Comparison of ENCODE assay signal across 2 cellular contexts in genomic region chr1:25707280-25708016, GRCh38.
A peak's percentile ranks its signal among the peaks of the same experiment; 100 is the strongest.
TF ChIP-seq lines count a peak whose summit lies in the region.

No MANE protein-coding gene starts in this region.

TF ChIP-seq in IMR-90, 13 proteins besides CTCF, POLR2A, EP300 and RAD21:
- TF ChIP-seq FOS (IDR thresholded peaks at IDR 0.05; ENCODE audit: low read depth, low read length) (no peak), SMC3 (IDR thresholded peaks at IDR 0.05; ENCODE audit: low read depth, low read length) (no peak), RFX5 (IDR thresholded peaks at IDR 0.05; ENCODE audit: low read depth, low read length) (no peak), MAFK (IDR thresholded peaks at IDR 0.05; ENCODE audit: low read depth, low read length) (no peak), CHD1 (IDR thresholded peaks at IDR 0.05; ENCODE audit: low read depth, low read length) (no peak), NFE2L2 (IDR thresholded peaks at IDR 0.05; ENCODE audit: low read depth, low read length) (no peak), CEBPB (IDR thresholded peaks at IDR 0.05; ENCODE audit: low read depth, low read length) (no peak), RCOR1 (IDR thresholded peaks at IDR 0.05; ENCODE audit: insufficient replicate concordance, low read length) (no peak), MXI1 (IDR thresholded peaks at IDR 0.05; ENCODE audit: borderline replicate concordance, low read depth, low read length) (no peak), BHLHE40 (IDR thresholded peaks at IDR 0.05; ENCODE audit: low read depth, low read length) (no peak), MAZ (IDR thresholded peaks at IDR 0.05; ENCODE audit: borderline replicate concordance, low read depth, low read length) (no peak)
- TF ChIP-seq, protein P1, sequence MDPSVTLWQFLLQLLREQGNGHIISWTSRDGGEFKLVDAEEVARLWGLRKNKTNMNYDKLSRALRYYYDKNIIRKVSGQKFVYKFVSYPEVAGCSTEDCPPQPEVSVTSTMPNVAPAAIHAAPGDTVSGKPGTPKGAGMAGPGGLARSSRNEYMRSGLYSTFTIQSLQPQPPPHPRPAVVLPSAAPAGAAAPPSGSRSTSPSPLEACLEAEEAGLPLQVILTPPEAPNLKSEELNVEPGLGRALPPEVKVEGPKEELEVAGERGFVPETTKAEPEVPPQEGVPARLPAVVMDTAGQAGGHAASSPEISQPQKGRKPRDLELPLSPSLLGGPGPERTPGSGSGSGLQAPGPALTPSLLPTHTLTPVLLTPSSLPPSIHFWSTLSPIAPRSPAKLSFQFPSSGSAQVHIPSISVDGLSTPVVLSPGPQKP (IDR thresholded peaks at IDR 0.05; ENCODE audit: borderline replicate concordance, low read depth, low read length) = no peak
- TF ChIP-seq, protein P2, sequence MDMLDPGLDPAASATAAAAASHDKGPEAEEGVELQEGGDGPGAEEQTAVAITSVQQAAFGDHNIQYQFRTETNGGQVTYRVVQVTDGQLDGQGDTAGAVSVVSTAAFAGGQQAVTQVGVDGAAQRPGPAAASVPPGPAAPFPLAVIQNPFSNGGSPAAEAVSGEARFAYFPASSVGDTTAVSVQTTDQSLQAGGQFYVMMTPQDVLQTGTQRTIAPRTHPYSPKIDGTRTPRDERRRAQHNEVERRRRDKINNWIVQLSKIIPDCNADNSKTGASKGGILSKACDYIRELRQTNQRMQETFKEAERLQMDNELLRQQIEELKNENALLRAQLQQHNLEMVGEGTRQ (IDR thresholded peaks at IDR 0.05; ENCODE audit: low read depth, low read length) = no peak

TF ChIP-seq in H1, 55 proteins besides CTCF, POLR2A, EP300 and RAD21:
- TF ChIP-seq ASH2L (IDR thresholded peaks at IDR 0.05; ENCODE audit: low read length) = peak; percentile 68
- peak; percentile 58; the same call in 1 of the 2 replicates for TF ChIP-seq POLR2AphosphoS5 (IDR thresholded peaks at IDR 0.05; ENCODE audit: low read depth, low read length)
- TF ChIP-seq POU5F1 (IDR thresholded peaks at IDR 0.05; ENCODE audit: low read depth, low read length) = no peak
- TF ChIP-seq PHF8 (conservative IDR thresholded peaks at IDR 0.05; ENCODE audit: low read depth, low read length) = 0 out of 2 replicates have a peak, but pooled peaks have one; percentile 25
- no peak for TF ChIP-seq FOSL1 (IDR thresholded peaks at IDR 0.05; ENCODE audit: insufficient read depth, low read depth, low read length)
- peak; percentile 32 for TF ChIP-seq NANOG (IDR thresholded peaks at IDR 0.05; ENCODE audit: insufficient read depth, low read depth, low read length, poor library complexity, severe bottlenecking)
- no peak for TF ChIP-seq SUZ12 (IDR thresholded peaks at IDR 0.05; ENCODE audit: low read length)
- TF ChIP-seq TBP (IDR thresholded peaks at IDR 0.05; ENCODE audit: low read depth, low read length) = peak; percentile 70; the same call in 1 of the 2 replicates
- TF ChIP-seq TAF1 (IDR thresholded peaks at IDR 0.05; ENCODE audit: low read depth, low read length) = peak; percentile 28; the same call in 1 of the 2 replicates
